ENCODE assay signal across 8 cellular contexts in the genomic region with DNA sequence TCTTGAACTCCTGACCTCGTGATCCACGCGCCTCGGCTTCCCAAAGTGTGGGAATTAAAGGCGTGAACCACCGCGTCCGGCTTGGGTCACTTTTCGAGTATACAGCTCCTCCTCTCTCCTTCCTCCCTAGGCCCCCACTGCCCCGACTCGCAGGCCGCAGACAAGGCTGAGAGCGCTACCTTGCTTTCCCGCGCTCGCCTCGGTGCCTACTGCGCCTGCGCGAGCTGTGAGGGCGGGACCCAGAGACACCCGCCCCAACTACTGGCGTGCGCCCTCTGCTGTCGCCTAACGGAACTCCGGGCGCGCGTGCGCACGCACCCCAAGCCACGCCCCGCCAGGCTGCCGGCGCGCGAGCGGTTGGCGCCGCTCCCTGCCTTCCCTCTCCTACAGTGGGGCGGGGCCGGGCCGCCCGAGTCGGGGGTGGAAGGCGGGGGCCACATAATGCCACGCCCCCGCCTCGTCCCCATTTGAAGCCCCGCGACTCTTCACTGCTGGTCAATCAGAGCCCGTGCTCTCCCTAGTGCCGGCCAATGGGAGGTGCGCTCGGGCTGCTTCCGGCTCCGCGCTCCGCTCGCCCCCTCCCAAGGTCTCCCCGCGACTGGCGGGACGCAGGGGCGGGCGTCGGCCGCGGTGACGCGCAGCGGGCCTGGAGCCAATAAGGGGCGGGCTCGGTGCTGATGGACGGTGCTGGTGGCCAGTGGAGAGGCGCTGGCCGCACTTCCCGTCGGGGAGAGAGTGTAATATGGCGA. TPM values are rescaled to one million over a fixed set of nuclear protein-coding genes. Genes with fewer than 3 reads are reported as not detected.
DNase-seq lines count a peak whose midpoint lies in the region; TF ChIP-seq lines count a peak whose summit lies in the region.

Gene RAB8A, plus strand, starts transcription at position 730 of the 749 bp plus-strand sequence. Its CDS starts 13 bp downstream, at position 743.

- peak; percentile 99 for DNase-seq in COR-L47 (lab: John Stamatoyannopoulos, UW)
- peak; percentile 98 for DNase-seq in GM20000 (ENCODE audit: low spot score)
- DNase-seq in HT-29 (ENCODE audit: low spot score), result peak; percentile 96
- peak; percentile 99 for DNase-seq in NK-92 treated with Interleukin-12 subunit alpha and Interleukin-12 subunit beta, amount 100 ng/mL, for 24 hours (lab: John Stamatoyannopoulos, UW)
- peak; percentile 100 for DNase-seq in activated CD8-positive, alpha-beta memory T cell treated with anti-CD3 and anti-CD28 coated beads for 24 hours
- peak; percentile 99 for DNase-seq in effector CD8-positive, alpha-beta T cell (lab: John Stamatoyannopoulos, UW)
- DNase-seq in lung microvascular endothelial cell (ENCODE audit: low read depth in 2 of 2), result peak; percentile 100
- DNase-seq in stimulated activated CD4-positive, alpha-beta T cell treated with anti-CD3 and anti-CD28 coated beads, TNF-alpha, amount 100 ng/mL, for 48 hours (ENCODE audit: low read depth in 3 of 3), result peak; percentile 97 to 98 (median 97)

- peak; percentile 78 for TF ChIP-seq CTCF in GM20000 (IDR thresholded peaks at IDR 0.05; ENCODE audit: extremely low read depth, missing control alignments)

RNA-seq across cellular contexts. Expression of gene RAB8A, which starts in this region (rescaled TPM):
- 37.4 and 45.9 TPM in 2 replicates for total RNA-seq in HT-29 (2014; rRNA removed; shearing (Covaris generic))
- total RNA-seq in lung microvascular endothelial cell, result 79.8 and 114 TPM in 2 replicates

Comparison
In these comparisons a context has a peak if more than half of its experiments do, and no peak if none do; other contexts are left out.
1. Peak in every context shown above with its lines: DNase-seq.